ENCODE assay signal across 13 cellular contexts in genomic region chr10:117755615-117756014, GRCh38.
A peak's percentile ranks its signal among the peaks of the same experiment; 100 is the strongest.
DNase-seq lines count a peak whose midpoint lies in the region; ATAC-seq, FAIRE-seq and TF ChIP-seq lines count a peak whose summit lies in the region.
"Had no signal": no experiment of that assay in that cellular context is flagged by ENCODE, and none has a peak within 500 bp of the region (broad histone marks: within the 10 kb centered on the region; RNA-seq: fewer than 3 reads in every experiment).

No MANE protein-coding gene starts in this region.

- H3K23ac ChIP-seq in H1 (ENCODE audit: insufficient read length) (no peak overlapping the region), neuronal stem cell (ENCODE audit: low read depth, low read length, poor library complexity) (no peak overlapping the region)

- no peak overlapping the region for H2BK15ac ChIP-seq in H1 (ENCODE audit: low read length)
- no peak overlapping the region for H2BK15ac ChIP-seq in neuronal stem cell (ENCODE audit: low read length)

- TF ChIP-seq EP300 in H1 (IDR thresholded peaks at IDR 0.05; ENCODE audit: borderline replicate concordance in 1 of 2, low read depth in 2 of 2, low read length in 2 of 2): no peak

- no peaks in the 10 kb centered on the region for H3K9me3 ChIP-seq in right atrium auricular region
- no peaks in the 10 kb centered on the region for H3K9me3 ChIP-seq in H1 (ENCODE audit: insufficient read depth in 2 of 2, low read depth in 1 of 2, low read length in 1 of 2)
- no peaks in the 10 kb centered on the region for H3K9me3 ChIP-seq in neuronal stem cell (replicated peaks in 1 of 2; ENCODE audit: control insufficient read depth in 2 of 2, insufficient read depth in 1 of 2, low read depth in 1 of 2, low read length in 2 of 2)
- H3K9me3 ChIP-seq: BLaER1 treated with 17β-estradiol and CSF1 and Interleukin-3, amounts not matched to agents 10 nM and 100 nM had no signal

- H3K4me3 ChIP-seq in right atrium auricular region (no peak overlapping the region), H1 (ENCODE audit: extremely low read depth in 1 of 4, insufficient read depth in 2 of 4, low read depth in 3 of 4, low read length in 4 of 4) (no peak overlapping the region), neuronal stem cell (ENCODE audit: low read length in 2 of 2) (no peak overlapping the region)
- H3K4me3 ChIP-seq: BLaER1 treated with 17β-estradiol and CSF1 and Interleukin-3, amounts not matched to agents 10 nM and 100 nM had no signal

- H3K18ac ChIP-seq in H1 (ENCODE audit: extremely low read depth, low read length) (no peak overlapping the region), neuronal stem cell (ENCODE audit: low read length) (no peak overlapping the region)

- H3K4me1 ChIP-seq in right atrium auricular region (no peaks in the 10 kb centered on the region), H1 (replicated peaks in 1 of 4; ENCODE audit: control insufficient read depth in 3 of 4, insufficient read depth in 4 of 4, low read length in 3 of 4) (peaks cover 0 to 5% (median 0%) of the 10 kb centered on the region in 4 experiments; a peak in 1 of 7 replicates), neuronal stem cell (ENCODE audit: control insufficient read depth in 2 of 2, insufficient read depth in 1 of 2, low read depth in 1 of 2, low read length in 2 of 2) (peaks cover 0 to 2% of the 10 kb centered on the region in 2 donors)

- H3K4ac ChIP-seq in H1 (replicated peaks; ENCODE audit: insufficient read length, low read depth, low read length) (no peak overlapping the region), neuronal stem cell (ENCODE audit: low read length) (no peak overlapping the region)

- no peak overlapping the region for H3K56ac ChIP-seq in H1 (replicated peaks; ENCODE audit: insufficient read length, low read depth, low read length)

- H3K36me3 ChIP-seq in right atrium auricular region (no peaks in the 10 kb centered on the region), H1 (ENCODE audit: control insufficient read depth in 2 of 4, insufficient read depth in 4 of 4, low read length in 3 of 4) (no peaks in the 10 kb centered on the region), neuronal stem cell (replicated peaks in 1 of 2; ENCODE audit: control insufficient read depth in 2 of 2, insufficient read depth in 2 of 2, low read length in 2 of 2) (no peaks in the 10 kb centered on the region)
- H3K36me3 ChIP-seq: BLaER1 treated with 17β-estradiol and CSF1 and Interleukin-3, amounts not matched to agents 10 nM and 100 nM had no signal

- H3K23me2 ChIP-seq in H1 (ENCODE audit: low read depth, low read length): no peaks in the 10 kb centered on the region

- FAIRE-seq in H1 (lab: Jason Lieb, UNC): no peak
- FAIRE-seq: GM18507 had no signal

- H3K27me3 ChIP-seq in right atrium auricular region (no peaks in the 10 kb centered on the region), H1 (replicated peaks in 1 of 4; ENCODE audit: control insufficient read depth in 3 of 4, extremely low read depth in 1 of 4, insufficient read depth in 3 of 4, low read length in 3 of 4) (no peaks in the 10 kb centered on the region), neuronal stem cell (ENCODE audit: control insufficient read depth in 3 of 3, insufficient read depth in 3 of 3, low read depth in 1 of 3, low read length in 3 of 3) (no peaks in the 10 kb centered on the region)
- H3K27me3 ChIP-seq: BLaER1 treated with 17β-estradiol and CSF1 and Interleukin-3, amounts not matched to agents 10 nM and 100 nM had no signal

- no peak for TF ChIP-seq POLR2A in H1 (IDR thresholded peaks at IDR 0.05; ENCODE audit: control extremely low read depth in 1 of 2, low read depth in 2 of 2, low read length in 2 of 2)

- H2BK120ac ChIP-seq in H1 (replicated peaks; ENCODE audit: low read depth, low read length) (no peak overlapping the region), neuronal stem cell (ENCODE audit: low read depth, low read length) (no peak overlapping the region)

- intact Hi-C loops in Right ventricle myocardium superior (cut with DNase I): no loop called here

- H2BK20ac ChIP-seq in H1 (ENCODE audit: low read length): no peak overlapping the region

- no peak overlapping the region for H3K27ac ChIP-seq in right atrium auricular region
- H3K27ac ChIP-seq in H1 (ENCODE audit: low read depth, low read length): no peak overlapping the region
- no peak overlapping the region for H3K27ac ChIP-seq in neuronal stem cell (replicated peaks; ENCODE audit: low read length)
- H3K27ac ChIP-seq: BLaER1 treated with 17β-estradiol and CSF1 and Interleukin-3, amounts not matched to agents 10 nM and 100 nM had no signal

- H4K20me1 ChIP-seq in H1 (replicated peaks in 1 of 2; ENCODE audit: control insufficient read depth in 1 of 2, insufficient read depth in 2 of 2, low read length in 2 of 2): no peaks in the 10 kb centered on the region
- H4K20me1 ChIP-seq: BLaER1 treated with 17β-estradiol and CSF1 and Interleukin-3, amounts not matched to agents 10 nM and 100 nM had no signal

- ATAC-seq in Right ventricle myocardium superior (ENCODE audit: poor library complexity) (no peak), HG02870 (IDR thresholded peaks at IDR 0.05; ENCODE audit: unreplicated experiment) (no peak)

- no peak for TF ChIP-seq RAD21 in H1 (IDR thresholded peaks at IDR 0.05 in 1 of 2, conservative IDR thresholded peaks at IDR 0.05 in 1 of 2; ENCODE audit: low read depth in 2 of 2, low read length in 2 of 2)

- H4K5ac ChIP-seq in H1 (ENCODE audit: insufficient read length, low read depth, low read length): no peak overlapping the region

- H3K14ac ChIP-seq in H1 (ENCODE audit: insufficient read length): no peak overlapping the region
- H3K14ac ChIP-seq in neuronal stem cell (ENCODE audit: low read length): no peak overlapping the region

- H2BK5ac ChIP-seq in H1 (ENCODE audit: low read depth, low read length) (no peak overlapping the region), neuronal stem cell (ENCODE audit: low read length) (no peak overlapping the region)

- H3K79me1 ChIP-seq in H1 (ENCODE audit: low read depth, low read length) (no peaks in the 10 kb centered on the region), neuronal stem cell (ENCODE audit: low read depth, low read length) (no peaks in the 10 kb centered on the region)

- CTCF ChIA-PET in H1 (lab: Charles Lee; ENCODE audit: partially characterized antibody): interaction anchor here (0.7 to 1.6 kb wide), 5 partner anchors 10 to 237 kb away, joined by 3 read pairs; no protein-coding TSS in a partner anchor

- TF ChIP-seq CTCF in right atrium auricular region (IDR thresholded peaks at IDR 0.05) (no peak), H1 (IDR thresholded peaks at IDR 0.05; ENCODE audit: control extremely low read depth in 1 of 3, insufficient read depth in 1 of 3, low read depth in 1 of 3, low read length in 3 of 3) (no peak)

- no peak overlapping the region for H3K9ac ChIP-seq in H1 (replicated peaks in 1 of 4; ENCODE audit: extremely low read depth in 1 of 4, low read depth in 3 of 4, low read length in 3 of 4)
- H3K9ac ChIP-seq in neuronal stem cell (ENCODE audit: low read depth, low read length, poor library complexity): no peak overlapping the region
- H3K9ac ChIP-seq: BLaER1 treated with 17β-estradiol and CSF1 and Interleukin-3, amounts not matched to agents 10 nM and 100 nM had no signal

- DNase-seq in right atrium auricular region (ENCODE audit: low spot score) (peak; percentile 18), Right ventricle myocardium superior (no peak), H1 (ENCODE audit: low read depth in 1 of 2, low spot score in 2 of 2) (no peak), neuronal stem cell (ENCODE audit: low spot score) (no peak), GM19240 (ENCODE audit: insufficient read length, low spot score) (no peak)
- DNase-seq in activated effector memory CD4-positive, alpha-beta T cell treated with anti-CD3 and anti-CD28 coated beads, Interleukin-2, amount 50 U/mL, for 16 hours: no peak
- DNase-seq: ACHN; CD4-positive, CD25-positive, alpha-beta regulatory T cell; HCEC 1CT; KBM-7 had no signal

- H3K79me2 ChIP-seq in H1 (ENCODE audit: control insufficient read depth in 1 of 2, insufficient read depth in 2 of 2, low read length in 2 of 2): no peaks in the 10 kb centered on the region

- H4K8ac ChIP-seq in H1 (ENCODE audit: extremely low read depth, insufficient read depth, low read length) (no peak overlapping the region), neuronal stem cell (ENCODE audit: low read depth, low read length) (no peak overlapping the region)

- H3K4me2 ChIP-seq in H1 (ENCODE audit: insufficient read depth in 1 of 2, low read depth in 2 of 2, low read length in 2 of 2) (no peak overlapping the region), neuronal stem cell (ENCODE audit: insufficient read depth, low read length, poor library complexity, severe bottlenecking) (no peak overlapping the region)
- H3K4me2 ChIP-seq: BLaER1 treated with 17β-estradiol and CSF1 and Interleukin-3, amounts not matched to agents 10 nM and 100 nM had no signal

- H2AK5ac ChIP-seq in H1 (ENCODE audit: low read depth, low read length) (no peak overlapping the region), neuronal stem cell (ENCODE audit: low read depth, low read length) (no peak overlapping the region)

- no peak overlapping the region for H4K91ac ChIP-seq in H1 (replicated peaks; ENCODE audit: insufficient read length, low read length)
- peak overlapping the region; percentile 30 for H4K91ac ChIP-seq in neuronal stem cell (ENCODE audit: low read depth, low read length, poor library complexity)

- no peak overlapping the region for H2BK12ac ChIP-seq in H1 (ENCODE audit: low read depth, low read length)
- no peak overlapping the region for H2BK12ac ChIP-seq in neuronal stem cell (ENCODE audit: low read length)

- H2AFZ ChIP-seq in H1 (ENCODE audit: low read length) (peak overlapping the region; percentile 70; the same call in 1 of the 2 replicates), neuronal stem cell (ENCODE audit: low read length) (no peak overlapping the region)

- POLR2A ChIA-PET in H1 (lab: Charles Lee; ENCODE audit: partially characterized antibody): no interaction called here

- WGBS in H1 (ENCODE audit: extremely low coverage in 1 of 2, insufficient coverage in 1 of 2, insufficient read length in 1 of 2, insufficient replicate concordance in 2 of 2, low coverage in 1 of 2, low lambda C conversion rate in 2 of 2, missing lambda C conversion rate in 1 of 2), 2 experiments: 77% methylated on average over 4 of the region's 4 CpGs; no CpG with 5 or more reads in 1 of the 2 experiments
- WGBS in neuronal stem cell (ENCODE audit: extremely low coverage in 2 of 2, insufficient read length in 2 of 2, insufficient replicate concordance in 1 of 2), 2 donors: no CpG with 5 or more reads among the region's 4 CpGs

TF ChIP-seq in H1, 55 proteins besides CTCF, POLR2A, EP300 and RAD21:
- TF ChIP-seq TEAD4 (IDR thresholded peaks at IDR 0.05; ENCODE audit: low read depth, low read length) (peak; percentile 12; the same call in 1 of the 2 replicates), RFX5 (IDR thresholded peaks at IDR 0.05; ENCODE audit: borderline replicate concordance, low read depth, low read length) (peak; percentile 62; the same call in 1 of the 2 replicates), BRCA1 (IDR thresholded peaks at IDR 0.05; ENCODE audit: low read depth, low read length) (no peak)
